ENCODE assay signal across 8 cellular contexts in the genomic region with DNA sequence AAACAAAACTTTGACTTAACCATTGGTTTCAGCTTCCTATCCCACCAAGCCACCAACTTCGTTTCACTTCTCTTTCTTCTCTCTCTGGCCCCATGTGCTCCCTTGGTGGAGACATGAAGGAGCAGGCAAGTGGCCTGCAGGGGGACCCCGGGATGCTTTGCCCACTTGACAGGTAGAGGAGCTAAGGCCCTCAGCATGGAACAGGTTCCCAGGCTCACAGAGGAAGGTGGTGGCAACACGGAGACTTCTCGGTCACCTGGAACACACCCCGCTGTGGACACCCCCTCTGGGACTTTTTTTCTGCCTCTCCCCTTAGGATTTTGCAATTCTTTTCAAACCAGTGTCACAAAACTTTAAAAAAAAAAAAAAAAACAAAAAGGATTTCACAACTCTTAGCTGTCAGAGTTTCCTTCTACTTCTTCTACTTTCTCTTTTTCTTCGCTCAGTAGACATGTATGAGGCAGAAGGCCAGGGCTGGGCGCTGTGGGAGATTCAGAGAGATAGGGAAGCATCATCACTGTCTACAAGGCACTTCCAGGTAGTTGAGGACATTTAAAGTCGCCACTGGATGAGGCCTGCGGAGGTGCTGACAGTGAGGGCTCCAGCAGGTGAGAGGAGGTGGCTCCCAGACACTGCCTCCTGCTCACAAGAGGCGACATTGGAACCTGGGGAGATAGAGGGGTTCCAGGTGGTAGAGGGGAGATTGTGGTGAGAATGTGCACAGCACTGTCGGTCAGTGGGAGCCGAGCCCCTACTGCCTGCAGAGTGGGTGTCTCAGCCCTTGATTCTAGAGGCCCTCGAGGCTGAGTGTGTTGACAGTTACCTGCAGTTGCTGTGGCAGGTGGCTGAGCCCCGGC.
DNase-seq lines count a peak whose midpoint lies in the region; ATAC-seq and TF ChIP-seq lines count a peak whose summit lies in the region.

No MANE protein-coding gene starts in this region.

- H3K27ac Mint-ChIP-seq in naive B cell = peak overlapping the region in 1 of 6 donors; percentile 89

- no peak overlapping the region for H3K9ac ChIP-seq in adipocyte (ENCODE audit: low read length)

- peaks cover 0 to 4% of the 10 kb centered on the region in 2 donors for H3K36me3 Mint-ChIP-seq in naive B cell

- no peaks in the 10 kb centered on the region for H3K9me3 Mint-ChIP-seq in naive B cell

- H3K4me1 ChIP-seq in adipocyte (ENCODE audit: control insufficient read depth, insufficient read depth, low read length) = peaks cover 11% of the 10 kb centered on the region

- H3K4me3 ChIP-seq in adipocyte (ENCODE audit: low read length) = no peak overlapping the region

- no peaks in the 10 kb centered on the region for H3K27me3 ChIP-seq in adipocyte (replicated peaks; ENCODE audit: control insufficient read depth, insufficient read depth, low read length)

- ATAC-seq in GM21381 (IDR thresholded peaks at IDR 0.05; ENCODE audit: unreplicated experiment) (peak; percentile 86), HG03571 (IDR thresholded peaks at IDR 0.05; ENCODE audit: unreplicated experiment) (peak; percentile 77), naive B cell (ENCODE audit: low read depth in 2 of 2) (peak; percentile 95 to 98)

- peaks cover 17 to 27% (median 26%) of the 10 kb centered on the region in 3 donors for H3K4me1 Mint-ChIP-seq in naive B cell

- TF ChIP-seq CTCF in GM13976 (IDR thresholded peaks at IDR 0.05; ENCODE audit: borderline replicate concordance, control extremely low read depth, extremely low read depth, insufficient read depth, missing control alignments) = peak; percentile 45

- H3K9me3 ChIP-seq in adipocyte (ENCODE audit: control insufficient read depth, low read length) = no peaks in the 10 kb centered on the region

- H3K36me3 ChIP-seq in adipocyte (ENCODE audit: control insufficient read depth, insufficient read depth, low read length, severe bottlenecking) = peaks cover 73% of the 10 kb centered on the region

- in situ Hi-C loops in GM13976 (cut with MboI; ENCODE audit: low sequenced_read_pairs, unreplicated experiment) = no loop called here

- peak; percentile 77 for DNase-seq in GM13976 (ENCODE audit: low spot score)
- peak; percentile 44 for DNase-seq in adipocyte (ENCODE audit: low read depth)
- peak; percentile 45 for DNase-seq in naive B cell
- DNase-seq in NCI-H446 treated with DMSO at 0.1 percent for 48 hours (lab: John Stamatoyannopoulos, UW) = no peak
- no peak for DNase-seq in activated CD8-positive, alpha-beta memory T cell treated with anti-CD3 and anti-CD28 coated beads, Interleukin-2, amount 50 U/mL, for 4 hours
- no peak for DNase-seq in NCI-H187 treated with DMSO at 0.1 percent for 48 hours (lab: John Stamatoyannopoulos, UW)

- peaks cover 0 to 5% (median 0%) of the 10 kb centered on the region in 3 donors for H3K27me3 Mint-ChIP-seq in naive B cell

- peak overlapping the region in 5 of 8 donors; percentile 59 to 75 (median 59) for H3K4me3 Mint-ChIP-seq in naive B cell

Comparison
In these comparisons a context has a peak if more than half of its experiments do, and no peak if none do; other contexts are left out.
1. DNase-seq: peak in GM13976 (single experiment), adipocyte (single experiment) and naive B cell (single experiment); none in NCI-H446 treated with DMSO at 0.1 percent for 48 hours (single experiment), activated CD8-positive, alpha-beta memory T cell treated with anti-CD3 and anti-CD28 coated beads, Interleukin-2, amount 50 U/mL, for 4 hours (single experiment) and NCI-H187 treated with DMSO at 0.1 percent for 48 hours (single experiment).
2. Peak in every context shown above with its lines, with median percentiles within 50 percentile points of each other: ATAC-seq.